13 cellular contexts compared by ENCODE assay signal in the genomic region with DNA sequence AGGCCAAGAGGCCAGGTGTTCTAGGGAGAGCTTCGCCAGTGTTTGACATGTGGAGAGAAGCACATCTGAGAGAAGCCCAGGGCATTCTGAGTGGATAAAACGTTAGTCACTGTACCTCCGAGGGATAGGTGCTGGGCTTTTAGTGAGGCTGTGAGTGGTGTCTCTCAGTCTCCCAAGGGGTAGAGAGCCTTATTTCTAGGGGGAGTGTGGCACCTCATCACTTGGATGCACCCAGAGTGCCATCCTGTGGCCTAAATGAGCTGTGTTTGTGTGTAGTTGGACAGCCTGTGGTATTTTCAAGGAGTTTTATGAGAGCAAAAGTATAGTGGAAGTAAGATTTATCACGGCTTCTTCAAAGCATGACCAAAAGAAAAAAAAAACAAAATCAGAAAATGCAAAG.
A peak's percentile ranks its signal among the peaks of the same experiment; 100 is the strongest.
DNase-seq lines count a peak whose midpoint lies in the region; ATAC-seq and TF ChIP-seq lines count a peak whose summit lies in the region.
"Had no signal": no experiment of that assay in that cellular context is flagged by ENCODE, and none has a peak within 500 bp of the region (broad histone marks: within the 10 kb centered on the region; RNA-seq: fewer than 3 reads in every experiment).

No MANE protein-coding gene starts in this region.

- no peaks in the 10 kb centered on the region for H3K36me3 ChIP-seq in SJCRH30
- no peaks in the 10 kb centered on the region for H3K36me3 ChIP-seq in smooth muscle cell (ENCODE audit: low read depth)

- no peaks in the 10 kb centered on the region for H3F3A ChIP-seq in smooth muscle cell (ENCODE audit: low read depth)

- peak; percentile 22 to 67 for DNase-seq in NCI-H2081 (lab: John Stamatoyannopoulos, UW)
- DNase-seq in NCI-H2081 treated with DMSO at 0.1 percent for 48 hours (lab: John Stamatoyannopoulos, UW) = no peak
- DNase-seq in SJCRH30 = peak; percentile 61 to 83
- DNase-seq in fibroblast of villous mesenchyme (ENCODE audit: low read depth) = no peak
- no peak for DNase-seq in smooth muscle cell (lab: John Stamatoyannopoulos, UW; ENCODE audit: unreplicated experiment)
- no peak for DNase-seq in MV-4-11 (lab: John Stamatoyannopoulos, UW)
- DNase-seq in NCI-H1105 (lab: John Stamatoyannopoulos, UW) = no peak
- DNase-seq: amniotic stem cell, left colon, testis had no signal

- peaks cover 13% of the 10 kb centered on the region; the same call in 1 of the 2 replicates for H3K4me1 ChIP-seq in SJCRH30
- H3K4me1 ChIP-seq in smooth muscle cell (ENCODE audit: low read depth) = no peaks in the 10 kb centered on the region
- H3K4me1 ChIP-seq: parathyroid adenoma, testis had no signal

- H3K27me3 ChIP-seq in SJCRH30 (no peaks in the 10 kb centered on the region), smooth muscle cell (ENCODE audit: low read depth) (no peaks in the 10 kb centered on the region)
- H3K27me3 ChIP-seq: testis had no signal

- peak; percentile 16 for TF ChIP-seq CTCF in fibroblast of villous mesenchyme (IDR thresholded peaks at IDR 0.05; ENCODE audit: insufficient read depth, low read depth, low read length)
- peak; percentile 33 for TF ChIP-seq CTCF in smooth muscle cell (IDR thresholded peaks at IDR 0.05; ENCODE audit: borderline replicate concordance, insufficient read depth, poor library complexity, severe bottlenecking)

- H3K4me3 ChIP-seq in SJCRH30 (no peak overlapping the region), fibroblast of villous mesenchyme (ENCODE audit: low read depth, low read length) (no peak overlapping the region), smooth muscle cell (no peak overlapping the region)
- H3K4me3 ChIP-seq: testis had no signal

- no peaks in the 10 kb centered on the region for H3K79me2 ChIP-seq in smooth muscle cell (ENCODE audit: low read depth)
- H3K79me2 ChIP-seq: parathyroid adenoma had no signal

- H3K27ac ChIP-seq in SJCRH30 (no peak overlapping the region), smooth muscle cell (ENCODE audit: low read depth) (no peak overlapping the region)
- H3K27ac ChIP-seq: parathyroid adenoma, testis had no signal

- H3K9me3 ChIP-seq in SJCRH30 (replicated peaks) = no peaks in the 10 kb centered on the region
- no peaks in the 10 kb centered on the region for H3K9me3 ChIP-seq in smooth muscle cell (replicated peaks; ENCODE audit: low read depth)
- H3K9me3 ChIP-seq: testis had no signal

- ATAC-seq in HG03520 (IDR thresholded peaks at IDR 0.05; ENCODE audit: unreplicated experiment) = no peak
- ATAC-seq: esophagus mucosa, left colon had no signal

- no peak overlapping the region for H3K9ac ChIP-seq in smooth muscle cell (ENCODE audit: low read depth)
- H3K9ac ChIP-seq: parathyroid adenoma had no signal

- no peak overlapping the region for H2AFZ ChIP-seq in smooth muscle cell (ENCODE audit: low read depth)
- H2AFZ ChIP-seq: parathyroid adenoma had no signal

- WGBS in smooth muscle cell (ENCODE audit: low lambda C conversion rate) = 54% methylated on average over 4 of the region's 4 CpGs

- H4K20me1 ChIP-seq in smooth muscle cell (ENCODE audit: low read depth) = no peaks in the 10 kb centered on the region

- no peak overlapping the region for H3K4me2 ChIP-seq in smooth muscle cell

Comparison
In these comparisons a context has a peak if more than half of its experiments do, and no peak if none do; other contexts are left out.
1. DNase-seq: peak in NCI-H2081 (2 of 2) and SJCRH30 (2 of 2); none in NCI-H2081 treated with DMSO at 0.1 percent for 48 hours (single experiment), fibroblast of villous mesenchyme (single experiment), smooth muscle cell (single experiment), MV-4-11 (single experiment) and NCI-H1105 (single experiment).